Comparison of ENCODE assay signal across 8 cellular contexts in genomic region chr12:15688202-15688736, GRCh38.
DNase-seq lines count a peak whose midpoint lies in the region; ATAC-seq, FAIRE-seq and TF ChIP-seq lines count a peak whose summit lies in the region.

No MANE protein-coding gene starts in this region.

- DNase-seq in NOMO-1 treated with DMSO at 0.1 percent for 48 hours (lab: John Stamatoyannopoulos, UW; ENCODE audit: unreplicated experiment) (peak; percentile 91), fibroblast of gingiva (ENCODE audit: low read depth) (peak; percentile 39), posterior cingulate gyrus (peak; percentile 26 to 92 (median 54)), T-helper 2 cell (no peak), RCC 7860 (ENCODE audit: low spot score) (no peak)
- no peak for DNase-seq in activated naive CD4-positive, alpha-beta T cell treated with anti-CD3 and anti-CD28 coated beads, Interleukin-2, amount 50 U/mL, for 72 hours (ENCODE audit: low spot score in 2 of 2)

- TF ChIP-seq POLR2A in GM18505 (IDR thresholded peaks at IDR 0.05; ENCODE audit: borderline replicate concordance, extremely low read depth, insufficient read depth, insufficient read length): no peak

- H3K36me3 Mint-ChIP-seq in activated naive CD4-positive, alpha-beta T cell treated with anti-CD3 and anti-CD28 coated beads, Interleukin-2, amount 50 U/mL, for 72 hours: no peaks in the 10 kb centered on the region

- ATAC-seq in GM18505 (IDR thresholded peaks at IDR 0.05; ENCODE audit: unreplicated experiment): peak; percentile 57
- no peak for ATAC-seq in HG02840 (IDR thresholded peaks at IDR 0.05; ENCODE audit: low FRiP score, unreplicated experiment)
- no peak for ATAC-seq in activated naive CD4-positive, alpha-beta T cell treated with anti-CD3 and anti-CD28 coated beads, Interleukin-2, amount 50 U/mL, for 72 hours

- intact Hi-C loops in posterior cingulate gyrus (cut with DNase I): no loop called here

- no peak overlapping the region for H3K27ac Mint-ChIP-seq in activated naive CD4-positive, alpha-beta T cell treated with anti-CD3 and anti-CD28 coated beads, Interleukin-2, amount 50 U/mL, for 72 hours

- no peaks in the 10 kb centered on the region for H3K9me3 Mint-ChIP-seq in activated naive CD4-positive, alpha-beta T cell treated with anti-CD3 and anti-CD28 coated beads, Interleukin-2, amount 50 U/mL, for 72 hours

- FAIRE-seq in RCC 7860 (lab: Jason Lieb, UNC): no peak

Comparison
In these comparisons a context has a peak if more than half of its experiments do, and no peak if none do; other contexts are left out.
1. DNase-seq: peak in NOMO-1 treated with DMSO at 0.1 percent for 48 hours (single experiment), fibroblast of gingiva (single experiment) and posterior cingulate gyrus (10 of 10); none in T-helper 2 cell (0 of 5), activated naive CD4-positive, alpha-beta T cell treated with anti-CD3 and anti-CD28 coated beads, Interleukin-2, amount 50 U/mL, for 72 hours (0 of 2) and RCC 7860 (single experiment).